In genomic region chr1:118993712-118994049, GRCh38 we compare ENCODE assay signal across 27 cellular contexts. TPM values are rescaled to one million over a fixed set of nuclear protein-coding genes. Genes with fewer than 3 reads are reported as not detected.
A peak's percentile ranks its signal among the peaks of the same experiment; 100 is the strongest.
DNase-seq lines count a peak whose midpoint lies in the region; ATAC-seq and TF ChIP-seq lines count a peak whose summit lies in the region.
"Had no signal": no experiment of that assay in that cellular context is flagged by ENCODE, and none has a peak within 500 bp of the region (broad histone marks: within the 10 kb centered on the region; RNA-seq: fewer than 3 reads in every experiment).

No MANE protein-coding gene starts in this region.

- H3K27me3 Mint-ChIP-seq in WTC11 (ENCODE audit: low read depth) = peaks cover 100% of the 10 kb centered on the region

- H3K4me3 Mint-ChIP-seq in WTC11 = peak overlapping the region; percentile 53
- H3K4me3 Mint-ChIP-seq: activated naive CD8-positive, alpha-beta T cell treated with anti-CD3 and anti-CD28 coated beads for 36 hours; endodermal cell; memory B cell had no signal

- H3K4me1 Mint-ChIP-seq in WTC11 = peaks cover 58% of the 10 kb centered on the region

- no peaks in the 10 kb centered on the region for H3K36me3 Mint-ChIP-seq in WTC11

- no peak for DNase-seq in WTC11 (ENCODE audit: low spot score)
- DNase-seq in left kidney (ENCODE audit: low read depth, low spot score) = peak; percentile 64
- DNase-seq in activated T-cell treated with anti-CD3 and anti-CD28 coated beads for 4 hours = no peak
- no peak for DNase-seq in SHP77 treated with DMSO at 0.1 percent for 48 hours (lab: John Stamatoyannopoulos, UW)
- DNase-seq: activated CD4-positive, alpha-beta T cell treated with anti-CD3 and anti-CD28 coated beads, Interleukin-2, amount 50 U/mL, for 1 hour; activated naive CD8-positive, alpha-beta T cell treated with anti-CD3 and anti-CD28 coated beads for 36 hours; COR-L47; cortex of kidney; foreskin melanocyte; GDM1; KG1; MM.1S; NCI-H1417; NCI-H2081; NCI-H226; NCI-H69; stimulated activated CD4-positive, alpha-beta T cell treated with anti-CD3 and anti-CD28 coated beads, Interleukin-12 subunit alpha, Interleukin-12 subunit beta, amount 100 ng/mL, for 4 hours; stimulated activated CD4-positive, alpha-beta T cell treated with anti-CD3 and anti-CD28 coated beads, Interleukin-4, amount 100 ng/mL, for 1 hour; upper lobe of right lung had no signal

- H3K27ac Mint-ChIP-seq in WTC11 = no peak overlapping the region
- H3K27ac Mint-ChIP-seq: activated naive CD8-positive, alpha-beta T cell treated with anti-CD3 and anti-CD28 coated beads for 36 hours; endodermal cell; memory B cell; progenitor cell of endocrine pancreas had no signal

- H3K9me3 Mint-ChIP-seq in WTC11 = no peaks in the 10 kb centered on the region

- TF ChIP-seq CTCF in GM12873 (IDR thresholded peaks at IDR 0.05; ENCODE audit: insufficient read depth, low read depth, low read length, missing control alignments) = peak; percentile 33
- TF ChIP-seq CTCF in WTC11 (IDR thresholded peaks at IDR 0.05) = no peak

- POLR2A ChIA-PET in WTC11 (lab: Charles Lee) = interaction anchor here (0.7 to 0.8 kb wide), 2 partner anchors 9 to 147 kb away, joined by 3 read pairs; partner anchors contain the start of gene WARS2

- ATAC-seq in GM21381 (IDR thresholded peaks at IDR 0.05; ENCODE audit: unreplicated experiment) (peak; percentile 44), WTC11 (no peak), GM19351 (IDR thresholded peaks at IDR 0.05; ENCODE audit: unreplicated experiment) (no peak)
- ATAC-seq: left lobe of liver, sciatic nerve, upper lobe of right lung had no signal

- CTCF ChIA-PET in WTC11 (lab: Charles Lee) = interaction anchor here (0.9 to 6.5 kb wide), 7 partner anchors 9 to 770 kb away, joined by 3 to 50 read pairs (median 5); no protein-coding TSS in a partner anchor

TF ChIP-seq in WTC11, 78 proteins besides CTCF, POLR2A, EP300 and RAD21:
- TF ChIP-seq FOXJ3 (CRISPR knock-in tag; IDR thresholded peaks at IDR 0.05; ENCODE audit: borderline replicate concordance) (no peak), GRHL2 (CRISPR knock-in tag; IDR thresholded peaks at IDR 0.05; ENCODE audit: insufficient replicate concordance, severe bottlenecking) (no peak), ATF1 (CRISPR knock-in tag; IDR thresholded peaks at IDR 0.05) (no peak), USF1 (CRISPR knock-in tag; IDR thresholded peaks at IDR 0.05) (no peak), SMAD4 (CRISPR knock-in tag; IDR thresholded peaks at IDR 0.05) (no peak), ZNF281 (CRISPR knock-in tag; IDR thresholded peaks at IDR 0.05) (no peak), IRF1 (CRISPR knock-in tag; IDR thresholded peaks at IDR 0.05) (no peak), NFATC4 (CRISPR knock-in tag; IDR thresholded peaks at IDR 0.05) (no peak), ATF6 (CRISPR knock-in tag; IDR thresholded peaks at IDR 0.05) (no peak), FOXK1 (CRISPR knock-in tag; IDR thresholded peaks at IDR 0.05) (no peak), GTF2I (CRISPR knock-in tag; conservative IDR thresholded peaks at IDR 0.05) (no peak), ZNF121 (CRISPR knock-in tag; IDR thresholded peaks at IDR 0.05) (no peak), HMGXB4 (CRISPR knock-in tag; IDR thresholded peaks at IDR 0.05) (no peak), JAZF1 (CRISPR knock-in tag; IDR thresholded peaks at IDR 0.05) (no peak), NR2C2 (CRISPR knock-in tag; IDR thresholded peaks at IDR 0.05) (no peak), NFYB (CRISPR knock-in tag; conservative IDR thresholded peaks at IDR 0.05; ENCODE audit: low read depth) (no peak), CDX4 (CRISPR knock-in tag; IDR thresholded peaks at IDR 0.05; ENCODE audit: borderline replicate concordance) (no peak), ZMAT4 (CRISPR knock-in tag; IDR thresholded peaks at IDR 0.05) (no peak), FOXP1 (CRISPR knock-in tag; IDR thresholded peaks at IDR 0.05; ENCODE audit: borderline replicate concordance) (no peak)

RNA-seq across cellular contexts. Expression of gene TBX15, which starts 5.5 kb away (rescaled TPM):
- total RNA-seq in WTC11 (2021) = 0.07 to 0.11 TPM (median 0.09 TPM) in 3 replicates
- total RNA-seq: activated naive CD8-positive, alpha-beta T cell treated with anti-CD3 and anti-CD28 coated beads for 36 hours; progenitor cell of endocrine pancreas had no signal
